Comparison of ENCODE assay signal across 1 cellular context in the genomic region with DNA sequence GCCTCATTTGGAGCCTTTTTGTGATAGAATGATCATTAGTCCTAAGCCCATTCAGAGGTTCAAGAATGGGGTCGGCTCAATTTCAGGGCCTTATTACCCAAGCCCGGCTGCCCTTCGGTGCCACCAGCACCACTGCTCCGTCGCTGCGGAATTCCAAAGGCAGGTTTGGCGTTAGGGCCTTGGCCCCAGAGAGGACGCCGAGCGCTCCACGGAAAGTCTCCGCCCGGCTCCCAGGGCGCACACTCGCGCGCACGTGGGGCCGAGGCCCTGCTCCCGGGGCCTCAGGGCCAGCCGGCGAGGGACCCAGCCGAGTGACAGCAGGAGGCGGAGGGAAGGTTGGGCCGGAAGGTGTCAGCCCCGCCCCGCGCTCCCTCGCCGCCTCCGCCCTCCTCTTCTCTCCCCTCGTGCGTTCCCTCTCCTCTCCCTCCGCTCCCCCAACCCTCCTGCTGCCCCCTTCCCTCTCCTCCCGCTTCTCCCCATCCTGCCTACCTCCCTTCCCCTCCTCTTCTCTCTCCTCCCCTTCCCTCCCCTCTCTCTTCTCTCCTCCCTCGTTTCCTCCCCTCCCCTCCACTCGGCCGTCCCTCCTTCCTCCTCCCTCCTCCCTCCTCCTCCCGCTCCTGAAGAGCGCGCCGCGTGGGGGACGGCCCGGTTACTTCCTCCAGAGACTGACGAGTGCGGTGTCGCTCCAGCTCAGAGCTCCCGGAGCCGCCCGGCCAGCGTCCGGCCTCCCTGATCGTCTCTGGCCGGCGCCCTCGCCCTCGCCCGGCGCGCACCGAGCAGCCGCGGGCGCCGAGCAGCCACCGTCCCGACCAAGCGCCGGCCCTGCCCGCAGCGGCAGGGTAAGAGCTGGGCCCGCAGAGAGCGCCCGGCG.
TF ChIP-seq lines count a peak whose summit lies in the region.

A gene (plus strand): TSS at position 648 of the 871 bp plus-strand sequence. CDS start 4,106 bp downstream, outside the sequence.

TF ChIP-seq in HepG2, 621 proteins besides CTCF, POLR2A, EP300 and RAD21 (continued from another document and continues in another):
- TF ChIP-seq, protein P1, sequence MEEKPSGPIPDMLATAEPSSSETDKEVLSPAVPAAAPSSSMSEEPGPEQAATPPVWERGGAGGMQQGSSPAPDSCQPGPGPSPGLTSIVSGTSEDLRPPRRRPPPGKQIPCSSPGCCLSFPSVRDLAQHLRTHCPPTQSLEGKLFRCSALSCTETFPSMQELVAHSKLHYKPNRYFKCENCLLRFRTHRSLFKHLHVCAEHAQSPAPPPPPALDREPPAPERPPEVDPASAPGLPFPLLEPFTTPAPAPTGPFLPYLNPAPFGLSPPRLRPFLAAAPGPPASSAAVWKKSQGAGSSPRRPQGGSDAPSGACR (CRISPR knock-in tag; IDR thresholded peaks at IDR 0.05): peak; percentile 86
- no peak for TF ChIP-seq NCOA5 (CRISPR knock-in tag; IDR thresholded peaks at IDR 0.05)
- no peak for TF ChIP-seq RAD51 (IDR thresholded peaks at IDR 0.05; ENCODE audit: borderline replicate concordance)
- TF ChIP-seq ZC3H4 (CRISPR knock-in tag; IDR thresholded peaks at IDR 0.05; ENCODE audit: borderline replicate concordance): no peak
- TF ChIP-seq JUN (CRISPR knock-in tag; IDR thresholded peaks at IDR 0.05): no peak
- TF ChIP-seq ZFP36 (IDR thresholded peaks at IDR 0.05; ENCODE audit: borderline replicate concordance, low read depth, low read length, partially characterized antibody): no peak
- peak; percentile 82; the same call in 1 of the 2 replicates for TF ChIP-seq ZNF296 (CRISPR knock-in tag; conservative IDR thresholded peaks at IDR 0.05)
- TF ChIP-seq HDAC1 (CRISPR knock-in tag; IDR thresholded peaks at IDR 0.05): peak; percentile 88
- peak; percentile 91 for TF ChIP-seq TMF1 (CRISPR knock-in tag; IDR thresholded peaks at IDR 0.05; ENCODE audit: low read depth)
- TF ChIP-seq ZNF713 (CRISPR knock-in tag; IDR thresholded peaks at IDR 0.05): no peak
- TF ChIP-seq PPARG (CRISPR knock-in tag; conservative IDR thresholded peaks at IDR 0.05): no peak
- no peak for TF ChIP-seq SMARCC2 (IDR thresholded peaks at IDR 0.05)
- TF ChIP-seq PRPF4 (IDR thresholded peaks at IDR 0.05; ENCODE audit: low read depth, low read length, poor library complexity, severe bottlenecking): no peak
- TF ChIP-seq, protein P2, sequence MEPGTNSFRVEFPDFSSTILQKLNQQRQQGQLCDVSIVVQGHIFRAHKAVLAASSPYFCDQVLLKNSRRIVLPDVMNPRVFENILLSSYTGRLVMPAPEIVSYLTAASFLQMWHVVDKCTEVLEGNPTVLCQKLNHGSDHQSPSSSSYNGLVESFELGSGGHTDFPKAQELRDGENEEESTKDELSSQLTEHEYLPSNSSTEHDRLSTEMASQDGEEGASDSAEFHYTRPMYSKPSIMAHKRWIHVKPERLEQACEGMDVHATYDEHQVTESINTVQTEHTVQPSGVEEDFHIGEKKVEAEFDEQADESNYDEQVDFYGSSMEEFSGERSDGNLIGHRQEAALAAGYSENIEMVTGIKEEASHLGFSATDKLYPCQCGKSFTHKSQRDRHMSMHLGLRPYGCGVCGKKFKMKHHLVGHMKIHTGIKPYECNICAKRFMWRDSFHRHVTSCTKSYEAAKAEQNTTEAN (CRISPR knock-in tag; conservative IDR thresholded peaks at IDR 0.05): peak; percentile 74
- peak; percentile 79; the same call in 1 of the 2 replicates for TF ChIP-seq ZFP82 (CRISPR knock-in tag; IDR thresholded peaks at IDR 0.05; ENCODE audit: borderline replicate concordance)
- TF ChIP-seq ZNF292 (CRISPR knock-in tag; IDR thresholded peaks at IDR 0.05; ENCODE audit: borderline replicate concordance, low read depth): peak; percentile 56; the same call in 1 of the 2 replicates
- TF ChIP-seq SP5 (CRISPR knock-in tag; IDR thresholded peaks at IDR 0.05; ENCODE audit: borderline replicate concordance, low read depth): peak; percentile 97
- TF ChIP-seq RARA (CRISPR knock-in tag; IDR thresholded peaks at IDR 0.05): peak; percentile 75
- TF ChIP-seq FOXK2 (IDR thresholded peaks at IDR 0.05): no peak
- no peak for TF ChIP-seq ZBTB1 (CRISPR knock-in tag; IDR thresholded peaks at IDR 0.05; ENCODE audit: borderline replicate concordance)
- no peak for TF ChIP-seq NR1H2 (CRISPR knock-in tag; IDR thresholded peaks at IDR 0.05; ENCODE audit: borderline replicate concordance, low read depth)
- no peak for TF ChIP-seq CREB1 (IDR thresholded peaks at IDR 0.05)
- no peak for TF ChIP-seq CREB1 (CRISPR knock-in tag; IDR thresholded peaks at IDR 0.05)
- TF ChIP-seq MEF2D (CRISPR knock-in tag; IDR thresholded peaks at IDR 0.05): peak; percentile 82
- TF ChIP-seq ZNF558 (CRISPR knock-in tag; IDR thresholded peaks at IDR 0.05; ENCODE audit: borderline replicate concordance): peak; percentile 49; the same call in 1 of the 2 replicates
- TF ChIP-seq ZNF121 (CRISPR knock-in tag; IDR thresholded peaks at IDR 0.05): peak; percentile 36; the same call in 1 of the 2 replicates
- no peak for TF ChIP-seq GTF3A (CRISPR knock-in tag; conservative IDR thresholded peaks at IDR 0.05)
- TF ChIP-seq, protein P3, sequence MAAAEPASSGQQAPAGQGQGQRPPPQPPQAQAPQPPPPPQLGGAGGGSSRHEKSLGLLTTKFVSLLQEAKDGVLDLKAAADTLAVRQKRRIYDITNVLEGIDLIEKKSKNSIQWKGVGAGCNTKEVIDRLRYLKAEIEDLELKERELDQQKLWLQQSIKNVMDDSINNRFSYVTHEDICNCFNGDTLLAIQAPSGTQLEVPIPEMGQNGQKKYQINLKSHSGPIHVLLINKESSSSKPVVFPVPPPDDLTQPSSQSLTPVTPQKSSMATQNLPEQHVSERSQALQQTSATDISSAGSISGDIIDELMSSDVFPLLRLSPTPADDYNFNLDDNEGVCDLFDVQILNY (CRISPR knock-in tag; conservative IDR thresholded peaks at IDR 0.05): no peak
- TF ChIP-seq ZSCAN9 (CRISPR knock-in tag; IDR thresholded peaks at IDR 0.05; ENCODE audit: borderline replicate concordance): peak; percentile 88; the same call in 1 of the 2 replicates
- no peak; the same call in 1 of the 2 replicates for TF ChIP-seq RFXAP (CRISPR knock-in tag; IDR thresholded peaks at IDR 0.05; ENCODE audit: borderline replicate concordance)
- TF ChIP-seq FOXJ3 (CRISPR knock-in tag; IDR thresholded peaks at IDR 0.05; ENCODE audit: borderline replicate concordance): no peak
- no peak for TF ChIP-seq ZFYVE20 (CRISPR knock-in tag; IDR thresholded peaks at IDR 0.05; ENCODE audit: borderline replicate concordance, low read depth)
- TF ChIP-seq, protein P4, sequence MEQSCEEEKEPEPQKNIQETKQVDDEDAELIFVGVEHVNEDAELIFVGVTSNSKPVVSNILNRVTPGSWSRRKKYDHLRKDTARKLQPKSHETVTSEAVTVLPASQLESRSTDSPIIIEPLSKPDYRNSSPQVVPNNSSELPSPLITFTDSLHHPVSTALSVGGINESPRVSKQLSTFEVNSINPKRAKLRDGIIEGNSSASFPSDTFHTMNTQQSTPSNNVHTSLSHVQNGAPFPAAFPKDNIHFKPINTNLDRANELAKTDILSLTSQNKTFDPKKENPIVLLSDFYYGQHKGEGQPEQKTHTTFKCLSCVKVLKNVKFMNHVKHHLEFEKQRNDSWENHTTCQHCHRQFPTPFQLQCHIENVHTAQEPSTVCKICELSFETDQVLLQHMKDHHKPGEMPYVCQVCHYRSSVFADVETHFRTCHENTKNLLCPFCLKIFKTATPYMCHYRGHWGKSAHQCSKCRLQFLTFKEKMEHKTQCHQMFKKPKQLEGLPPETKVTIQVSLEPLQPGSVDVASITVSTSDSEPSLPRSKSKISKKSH (CRISPR knock-in tag; IDR thresholded peaks at IDR 0.05; ENCODE audit: borderline replicate concordance): peak; percentile 78; the same call in 1 of the 2 replicates
- TF ChIP-seq, protein P5, sequence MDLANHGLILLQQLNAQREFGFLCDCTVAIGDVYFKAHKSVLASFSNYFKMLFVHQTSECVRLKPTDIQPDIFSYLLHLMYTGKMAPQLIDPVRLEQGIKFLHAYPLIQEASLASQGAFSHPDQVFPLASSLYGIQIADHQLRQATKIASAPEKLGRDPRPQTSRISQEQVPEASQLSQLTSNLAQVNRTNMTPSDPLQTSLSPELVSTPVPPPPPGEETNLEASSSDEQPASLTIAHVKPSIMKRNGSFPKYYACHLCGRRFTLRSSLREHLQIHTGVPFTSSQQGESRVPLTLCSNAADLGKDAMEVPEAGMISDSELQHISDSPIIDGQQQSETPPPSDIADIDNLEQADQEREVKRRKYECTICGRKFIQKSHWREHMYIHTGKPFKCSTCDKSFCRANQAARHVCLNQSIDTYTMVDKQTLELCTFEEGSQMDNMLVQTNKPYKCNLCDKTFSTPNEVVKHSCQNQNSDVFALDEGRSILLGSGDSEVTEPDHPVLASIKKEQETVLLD (CRISPR knock-in tag; IDR thresholded peaks at IDR 0.05; ENCODE audit: low read depth): peak; percentile 84
- TF ChIP-seq, protein P6, sequence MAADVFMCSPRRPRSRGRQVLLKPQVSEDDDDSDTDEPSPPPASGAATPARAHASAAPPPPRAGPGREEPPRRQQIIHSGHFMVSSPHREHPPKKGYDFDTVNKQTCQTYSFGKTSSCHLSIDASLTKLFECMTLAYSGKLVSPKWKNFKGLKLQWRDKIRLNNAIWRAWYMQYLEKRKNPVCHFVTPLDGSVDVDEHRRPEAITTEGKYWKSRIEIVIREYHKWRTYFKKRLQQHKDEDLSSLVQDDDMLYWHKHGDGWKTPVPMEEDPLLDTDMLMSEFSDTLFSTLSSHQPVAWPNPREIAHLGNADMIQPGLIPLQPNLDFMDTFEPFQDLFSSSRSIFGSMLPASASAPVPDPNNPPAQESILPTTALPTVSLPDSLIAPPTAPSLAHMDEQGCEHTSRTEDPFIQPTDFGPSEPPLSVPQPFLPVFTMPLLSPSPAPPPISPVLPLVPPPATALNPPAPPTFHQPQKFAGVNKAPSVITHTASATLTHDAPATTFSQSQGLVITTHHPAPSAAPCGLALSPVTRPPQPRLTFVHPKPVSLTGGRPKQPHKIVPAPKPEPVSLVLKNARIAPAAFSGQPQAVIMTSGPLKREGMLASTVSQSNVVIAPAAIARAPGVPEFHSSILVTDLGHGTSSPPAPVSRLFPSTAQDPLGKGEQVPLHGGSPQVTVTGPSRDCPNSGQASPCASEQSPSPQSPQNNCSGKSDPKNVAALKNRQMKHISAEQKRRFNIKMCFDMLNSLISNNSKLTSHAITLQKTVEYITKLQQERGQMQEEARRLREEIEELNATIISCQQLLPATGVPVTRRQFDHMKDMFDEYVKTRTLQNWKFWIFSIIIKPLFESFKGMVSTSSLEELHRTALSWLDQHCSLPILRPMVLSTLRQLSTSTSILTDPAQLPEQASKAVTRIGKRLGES (CRISPR knock-in tag; IDR thresholded peaks at IDR 0.05; ENCODE audit: borderline replicate concordance): no peak
- TF ChIP-seq ZSCAN22 (CRISPR knock-in tag; IDR thresholded peaks at IDR 0.05): no peak
- TF ChIP-seq ZNF264 (CRISPR knock-in tag; IDR thresholded peaks at IDR 0.05): no peak; the same call in 1 of the 2 replicates
- TF ChIP-seq, protein P7, sequence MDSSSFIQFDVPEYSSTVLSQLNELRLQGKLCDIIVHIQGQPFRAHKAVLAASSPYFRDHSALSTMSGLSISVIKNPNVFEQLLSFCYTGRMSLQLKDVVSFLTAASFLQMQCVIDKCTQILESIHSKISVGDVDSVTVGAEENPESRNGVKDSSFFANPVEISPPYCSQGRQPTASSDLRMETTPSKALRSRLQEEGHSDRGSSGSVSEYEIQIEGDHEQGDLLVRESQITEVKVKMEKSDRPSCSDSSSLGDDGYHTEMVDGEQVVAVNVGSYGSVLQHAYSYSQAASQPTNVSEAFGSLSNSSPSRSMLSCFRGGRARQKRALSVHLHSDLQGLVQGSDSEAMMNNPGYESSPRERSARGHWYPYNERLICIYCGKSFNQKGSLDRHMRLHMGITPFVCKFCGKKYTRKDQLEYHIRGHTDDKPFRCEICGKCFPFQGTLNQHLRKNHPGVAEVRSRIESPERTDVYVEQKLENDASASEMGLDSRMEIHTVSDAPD (CRISPR knock-in tag; IDR thresholded peaks at IDR 0.05): peak; percentile 44; the same call in 1 of the 2 replicates
